In the genomic region with DNA sequence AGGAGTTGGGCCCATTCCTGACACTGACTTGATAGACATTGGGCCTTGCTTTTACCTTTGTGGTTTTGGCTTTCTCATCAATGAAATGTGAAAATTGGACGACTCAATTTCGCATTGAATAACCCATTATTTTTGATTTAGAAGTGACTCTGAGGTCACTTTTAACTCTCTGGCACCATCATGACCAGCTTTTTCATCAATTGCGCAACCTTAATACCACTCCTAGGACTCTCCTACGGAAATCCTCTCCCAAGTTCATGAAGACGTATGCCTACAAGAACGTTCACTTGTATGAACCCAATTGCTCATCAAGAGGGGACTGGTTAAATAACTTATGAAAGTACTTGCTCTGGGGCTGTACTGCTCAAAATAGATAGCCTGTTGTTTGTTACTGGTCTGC, we compare ENCODE assay signal across 31 cellular contexts.
"Had no signal": no experiment of that assay in that cellular context is flagged by ENCODE, and none has a peak within 500 bp of the region (broad histone marks: within the 10 kb centered on the region; RNA-seq: fewer than 3 reads in every experiment).

No MANE protein-coding gene starts in this region.

- H3K36me3 ChIP-seq: neural progenitor cell, ovary, spleen, suprapubic skin, tibial artery, transverse colon, upper lobe of right lung, uterus had no signal

- H3K27me3 Mint-ChIP-seq: progenitor cell of endocrine pancreas; stimulated activated naive CD8-positive, alpha-beta T cell treated with anti-CD3 and anti-CD28 coated beads, Interleukin-15, amount 100 ng/mL, for 72 hours had no signal

- H3K4me3 Mint-ChIP-seq: natural killer cell; nephron; neural progenitor cell; stimulated activated memory B cell treated with anti-CD40 and anti-IgM and Interleukin-4, amounts not matched to agents 10 μg/mL and 1 μg/mL and 100 μg/mL, for 72 hours; stimulated activated naive CD8-positive, alpha-beta T cell treated with anti-CD3 and anti-CD28 coated beads, Interleukin-15, amount 100 ng/mL, for 72 hours; type B pancreatic cell had no signal

- H3K4me2 ChIP-seq: neural progenitor cell, smooth muscle cell had no signal

- H3K9me3 ChIP-seq: ovary, psoas muscle, spleen, suprapubic skin, testis, tibial artery, transverse colon, upper lobe of right lung, uterus had no signal

- DNase-seq: natural killer cell; occipital lobe; ovary; posterior cingulate gyrus; psoas muscle; right cardiac atrium; spleen; stimulated activated CD4-positive, alpha-beta T cell treated with anti-CD3 and anti-CD28 coated beads, Interleukin-12 subunit alpha, Interleukin-12 subunit beta, amount 100 ng/mL, for 4 hours; stimulated activated CD4-positive, alpha-beta T cell treated with anti-CD3 and anti-CD28 coated beads, Interleukin-1b, Interleukin-23, amount 100 ng/mL, for 48 hours; stimulated activated CD4-positive, alpha-beta T cell treated with anti-CD3 and anti-CD28 coated beads, Interleukin-4, amount 100 ng/mL, for 1 hour; stimulated activated CD4-positive, alpha-beta T cell treated with anti-CD3 and anti-CD28 coated beads, Interleukin-4, amount 100 ng/mL, for 4 hours; stimulated activated CD8-positive, alpha-beta memory T cell treated with anti-CD3 and anti-CD28 coated beads, Interleukin-4, amount 100 ng/mL, for 48 hours; stimulated activated naive CD4-positive, alpha-beta T cell; stimulated activated naive CD8-positive, alpha-beta T cell treated with anti-CD3 and anti-CD28 coated beads, Interleukin-15, amount 100 ng/mL, for 72 hours; stimulated activated naive CD8-positive, alpha-beta T cell treated with anti-CD3 and anti-CD28 coated beads, Interleukin-15, Interleukin-2, amounts not matched to agents 100 U/mL and 50 U/mL, for 24 hours; substantia nigra; testis; tibial artery; transverse colon; upper lobe of right lung; uterus had no signal

- H3K4me3 ChIP-seq: neural progenitor cell, ovary, psoas muscle, skin epidermis, smooth muscle cell, spleen, suprapubic skin, testis, tibial artery, transverse colon, upper lobe of right lung, uterus had no signal

- H2AFZ ChIP-seq: neural progenitor cell, parathyroid adenoma had no signal

- H3K27me3 ChIP-seq: neural progenitor cell, ovary, spleen, suprapubic skin, testis, tibial artery, transverse colon, upper lobe of right lung, uterus had no signal

- H3K27ac Mint-ChIP-seq: natural killer cell; nephron; neural progenitor cell; stimulated activated memory B cell treated with anti-CD40 and anti-IgM and Interleukin-4, amounts not matched to agents 10 μg/mL and 1 μg/mL and 100 μg/mL, for 72 hours; stimulated activated naive CD8-positive, alpha-beta T cell treated with anti-CD3 and anti-CD28 coated beads, Interleukin-15, amount 100 ng/mL, for 72 hours; type B pancreatic cell had no signal

- ATAC-seq: natural killer cell; psoas muscle; right cardiac atrium; sciatic nerve; stimulated activated memory B cell treated with anti-CD40 and anti-IgM and Interleukin-4, amounts not matched to agents 10 μg/mL and 1 μg/mL and 100 μg/mL, for 72 hours; stimulated activated naive CD8-positive, alpha-beta T cell treated with anti-CD3 and anti-CD28 coated beads, Interleukin-15, amount 100 ng/mL, for 72 hours; stimulated activated naive CD8-positive, alpha-beta T cell treated with anti-CD3 and anti-CD28 coated beads, Interleukin-15, Interleukin-2, amounts not matched to agents 100 U/mL and 50 U/mL, for 24 hours; upper lobe of right lung had no signal

- H3K79me2 ChIP-seq: parathyroid adenoma had no signal

- H3K9me3 Mint-ChIP-seq: natural killer cell; nephron; neural progenitor cell; stimulated activated naive CD8-positive, alpha-beta T cell treated with anti-CD3 and anti-CD28 coated beads, Interleukin-15, amount 100 ng/mL, for 72 hours; type B pancreatic cell had no signal

- H3K4me1 Mint-ChIP-seq: natural killer cell; stimulated activated memory B cell treated with anti-CD40 and anti-IgM and Interleukin-4, amounts not matched to agents 10 μg/mL and 1 μg/mL and 100 μg/mL, for 72 hours; stimulated activated naive CD8-positive, alpha-beta T cell treated with anti-CD3 and anti-CD28 coated beads, Interleukin-15, amount 100 ng/mL, for 72 hours had no signal

- H3K9ac ChIP-seq: neural progenitor cell, parathyroid adenoma had no signal

- H3K36me3 Mint-ChIP-seq: natural killer cell; neural progenitor cell; stimulated activated memory B cell treated with anti-CD40 and anti-IgM and Interleukin-4, amounts not matched to agents 10 μg/mL and 1 μg/mL and 100 μg/mL, for 72 hours; type B pancreatic cell had no signal

- H3K4me1 ChIP-seq: parathyroid adenoma, psoas muscle, spleen, suprapubic skin, testis, tibial artery, transverse colon, upper lobe of right lung, uterus had no signal

- H3K27ac ChIP-seq: neural progenitor cell, ovary, parathyroid adenoma, psoas muscle, skin epidermis, spleen, suprapubic skin, testis, tibial artery, transverse colon, upper lobe of right lung, uterus had no signal
